ENCODE assay signal across 23 cellular contexts in genomic region chr4:1523907-1524636, GRCh38.
DNase-seq lines count a peak whose midpoint lies in the region; ATAC-seq, FAIRE-seq and TF ChIP-seq lines count a peak whose summit lies in the region.
"Had no signal": no experiment of that assay in that cellular context is flagged by ENCODE, and none has a peak within 500 bp of the region (broad histone marks: within the 10 kb centered on the region; RNA-seq: fewer than 3 reads in every experiment).

No MANE protein-coding gene starts in this region.

- TF ChIP-seq RAD21 in K562 (CRISPR knock-in tag; conservative IDR thresholded peaks at IDR 0.05 in 1 of 2, IDR thresholded peaks at IDR 0.05 in 1 of 2) = no peak

- H3K27me3 ChIP-seq in K562 (ENCODE audit: control insufficient read depth in 2 of 2, insufficient read depth in 2 of 2, low read length in 2 of 2) (peaks cover 23 to 45% of the 10 kb centered on the region in 2 experiments), spleen (replicated peaks in 1 of 7) (peaks cover 0 to 68% (median 17%) of the 10 kb centered on the region in 7 donors), HAP-1 (ENCODE audit: low read depth) (peaks cover 19% of the 10 kb centered on the region; the same call in 1 of the 2 replicates)

- no peaks in the 10 kb centered on the region for H4K20me1 ChIP-seq in K562 (replicated peaks; ENCODE audit: control insufficient read depth, insufficient read depth, low read length)

- H3K4me1 ChIP-seq in K562 (replicated peaks in 1 of 2; ENCODE audit: control insufficient read depth in 2 of 2, insufficient read depth in 2 of 2, low read length in 2 of 2) (peaks cover 4 to 32% of the 10 kb centered on the region in 2 experiments), spleen (peaks cover 0 to 9% (median 5%) of the 10 kb centered on the region in 6 donors), HAP-1 (no peaks in the 10 kb centered on the region)
- H3K4me1 ChIP-seq: parathyroid adenoma had no signal

- no peak overlapping the region for H3K4me2 ChIP-seq in K562 (ENCODE audit: insufficient read depth, low read length)

- DNase-seq in GM12892 (ENCODE audit: insufficient read length) (no peak), K562 (ENCODE audit: extremely low read depth in 1 of 4, low spot score in 3 of 4) (no peak), inferior parietal cortex (ENCODE audit: extremely low spot score) (peak; percentile 18), spleen (peak; percentile 74), GM10266 (ENCODE audit: extremely low spot score) (no peak), HAP-1 (ENCODE audit: low spot score in 2 of 2) (no peak)
- DNase-seq in activated naive CD4-positive, alpha-beta T cell treated with Interleukin-2 at 50 U/mL for 16 hours = no peak
- DNase-seq: activated CD4-positive, alpha-beta memory T cell treated with anti-CD3 and anti-CD28 coated beads for 36 hours; activated CD8-positive, alpha-beta memory T cell treated with anti-CD3 and anti-CD28 coated beads, Interleukin-2, amount 50 U/mL, for 48 hours; Calu3; DND-41; effector CD4-positive, alpha-beta T cell; KBM-7; midbrain; NCI-H1694; NCI-H748 treated with DMSO at 0.1 percent for 48 hours; SHP77 treated with DMSO at 0.1 percent for 48 hours; stimulated activated CD4-positive, alpha-beta T cell treated with anti-CD3 and anti-CD28 coated beads, Interleukin-1b, Interleukin-23, amount 100 ng/mL, for 48 hours had no signal

- no peak for ATAC-seq in K562
- ATAC-seq: activated CD4-positive, CD25-positive, alpha-beta regulatory T cell treated with anti-CD3 and anti-CD28 coated beads, Interleukin-2, amount 50 U/mL, for 24 hours; left lobe of liver had no signal

- TF ChIP-seq CTCF in K562 (IDR thresholded peaks at IDR 0.05 in 2 of 3, conservative IDR thresholded peaks at IDR 0.05 in 1 of 3; ENCODE audit: insufficient read depth in 2 of 3, low read depth in 1 of 3, low read length in 3 of 3) = no peak
- TF ChIP-seq CTCF in spleen (IDR thresholded peaks at IDR 0.05 in 8 of 11, conservative IDR thresholded peaks at IDR 0.05 in 3 of 11) = no peak
- no peak for TF ChIP-seq CTCF in GM10266 (IDR thresholded peaks at IDR 0.05; ENCODE audit: control insufficient read depth, insufficient read depth, low read depth, missing control alignments)

- peak; percentile 72 for FAIRE-seq in GM12892 (lab: Jason Lieb, UNC)
- no peak for FAIRE-seq in K562 (lab: Jason Lieb, UNC)
- FAIRE-seq: GM12891, H54 had no signal

- H3K9me1 ChIP-seq in K562 (ENCODE audit: control insufficient read depth, insufficient read depth, low read length) = no peaks in the 10 kb centered on the region

- H3K9ac ChIP-seq in K562 (ENCODE audit: insufficient read depth in 1 of 2, low read depth in 2 of 2, low read length in 2 of 2) = no peak overlapping the region
- H3K9ac ChIP-seq: parathyroid adenoma had no signal

- BruUV-seq in K562 (replicated peaks; lab: Mats Ljungman, UMichigan) = no TSS peak

- in situ Hi-C loops in K562 (cut with MboI) (no loop called here), HAP-1 (cut with MboI; ENCODE audit: low sequenced_read_pairs) (no loop called here)

- H3K36me3 ChIP-seq in K562 (ENCODE audit: control insufficient read depth, insufficient read depth, low read length) (no peaks in the 10 kb centered on the region), spleen (no peaks in the 10 kb centered on the region), HAP-1 (replicated peaks) (no peaks in the 10 kb centered on the region)

- 14% methylated on average over 24 of the region's 24 CpGs for WGBS in K562 (ENCODE audit: insufficient coverage, low coverage, missing lambda C conversion rate)
- WGBS in spleen, 5 donors = 76 to 85% (median 83%) methylated on average over 24 of the region's 24 CpGs

- no peak overlapping the region for H2AFZ ChIP-seq in K562 (ENCODE audit: low read depth, low read length)
- H2AFZ ChIP-seq: parathyroid adenoma had no signal

- TF ChIP-seq EP300 in K562 (IDR thresholded peaks at IDR 0.05; ENCODE audit: low read length) = no peak

- no peak overlapping the region for H3K4me3 ChIP-seq in K562
- no peak overlapping the region for H3K4me3 ChIP-seq in spleen
- H3K4me3 ChIP-seq in HAP-1 = no peak overlapping the region

- intact Hi-C loops in K562 (cut with micrococcal nuclease) = no loop called here
- intact Hi-C loops in spleen (cut with DNase I; ENCODE audit: low total_unique reads) = no loop called here

- no peaks in the 10 kb centered on the region for H3K79me2 ChIP-seq in K562 (ENCODE audit: control insufficient read depth, insufficient read depth, low read length)
- H3K79me2 ChIP-seq: parathyroid adenoma had no signal

- POLR2A ChIA-PET in K562 (lab: Yijun Ruan, JAX) = interaction anchor here (0.7 kb wide), 1 partner anchor 32 kb away, joined by 3 read pairs; no protein-coding TSS in a partner anchor

- no peaks in the 10 kb centered on the region for H3K9me3 ChIP-seq in K562 (replicated peaks; ENCODE audit: control insufficient read depth, insufficient read depth, low read depth, low read length)
- peaks cover 0 to 13% (median 3%) of the 10 kb centered on the region in 8 donors for H3K9me3 ChIP-seq in spleen
- H3K9me3 ChIP-seq in HAP-1 = no peaks in the 10 kb centered on the region; the same call in 1 of the 2 replicates

- TF ChIP-seq POLR2A in GM12892 (IDR thresholded peaks at IDR 0.05; ENCODE audit: low read depth, low read length) (no peak), K562 (conservative IDR thresholded peaks at IDR 0.05) (no peak), spleen (IDR thresholded peaks at IDR 0.05) (no peak)

- H3K27ac ChIP-seq in K562 (ENCODE audit: extremely low read depth, low read depth, low read length) (no peak overlapping the region), spleen (no peak overlapping the region)
- H3K27ac ChIP-seq: parathyroid adenoma had no signal

- CTCF ChIA-PET in K562 (lab: Yijun Ruan, JAX; ENCODE audit: low intra/inter-chr PET ratio) = no interaction called here

TF ChIP-seq in K562, 482 proteins besides CTCF, POLR2A, EP300 and RAD21:
- TF ChIP-seq ZNF263 (CRISPR knock-in tag; IDR thresholded peaks at IDR 0.05; ENCODE audit: borderline replicate concordance) (peak; percentile 58; the same call in 1 of the 2 replicates), ZFP91 (CRISPR knock-in tag; IDR thresholded peaks at IDR 0.05) (no peak)

Comparison
In these comparisons a context has a peak if more than half of its experiments do, and no peak if none do; other contexts are left out.
1. DNase-seq: peak in inferior parietal cortex (single experiment) and spleen (single experiment); none in GM12892 (single experiment), K562 (0 of 4), GM10266 (single experiment), HAP-1 (0 of 2) and activated naive CD4-positive, alpha-beta T cell treated with Interleukin-2 at 50 U/mL for 16 hours (single experiment).